ENCODE assay signal across 1 cellular context in the genomic region with DNA sequence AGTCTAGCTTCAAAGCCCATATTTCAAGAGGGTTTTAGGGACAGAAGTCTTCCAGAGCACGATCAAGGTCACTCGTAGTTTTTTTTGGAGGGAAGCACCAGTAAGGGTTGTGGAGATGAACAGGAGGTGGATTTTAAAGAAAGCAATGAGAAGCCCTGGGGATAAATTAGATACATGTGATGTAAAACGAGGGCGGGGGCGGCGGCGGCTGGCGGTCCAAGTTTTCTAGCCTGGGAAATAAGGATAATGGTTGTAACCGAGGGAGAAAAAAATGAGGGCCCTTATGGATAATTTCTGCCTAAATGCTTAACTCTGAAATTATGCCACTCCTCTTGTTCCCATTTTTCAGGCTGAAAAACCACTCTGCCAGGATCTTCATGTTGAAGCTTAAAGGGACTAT.
TF ChIP-seq lines count a peak whose summit lies in the region.

No MANE protein-coding gene starts in this region.

TF ChIP-seq in GM23338, 12 proteins besides CTCF, POLR2A, EP300 and RAD21 (continued from another document):
- TF ChIP-seq, protein P1, sequence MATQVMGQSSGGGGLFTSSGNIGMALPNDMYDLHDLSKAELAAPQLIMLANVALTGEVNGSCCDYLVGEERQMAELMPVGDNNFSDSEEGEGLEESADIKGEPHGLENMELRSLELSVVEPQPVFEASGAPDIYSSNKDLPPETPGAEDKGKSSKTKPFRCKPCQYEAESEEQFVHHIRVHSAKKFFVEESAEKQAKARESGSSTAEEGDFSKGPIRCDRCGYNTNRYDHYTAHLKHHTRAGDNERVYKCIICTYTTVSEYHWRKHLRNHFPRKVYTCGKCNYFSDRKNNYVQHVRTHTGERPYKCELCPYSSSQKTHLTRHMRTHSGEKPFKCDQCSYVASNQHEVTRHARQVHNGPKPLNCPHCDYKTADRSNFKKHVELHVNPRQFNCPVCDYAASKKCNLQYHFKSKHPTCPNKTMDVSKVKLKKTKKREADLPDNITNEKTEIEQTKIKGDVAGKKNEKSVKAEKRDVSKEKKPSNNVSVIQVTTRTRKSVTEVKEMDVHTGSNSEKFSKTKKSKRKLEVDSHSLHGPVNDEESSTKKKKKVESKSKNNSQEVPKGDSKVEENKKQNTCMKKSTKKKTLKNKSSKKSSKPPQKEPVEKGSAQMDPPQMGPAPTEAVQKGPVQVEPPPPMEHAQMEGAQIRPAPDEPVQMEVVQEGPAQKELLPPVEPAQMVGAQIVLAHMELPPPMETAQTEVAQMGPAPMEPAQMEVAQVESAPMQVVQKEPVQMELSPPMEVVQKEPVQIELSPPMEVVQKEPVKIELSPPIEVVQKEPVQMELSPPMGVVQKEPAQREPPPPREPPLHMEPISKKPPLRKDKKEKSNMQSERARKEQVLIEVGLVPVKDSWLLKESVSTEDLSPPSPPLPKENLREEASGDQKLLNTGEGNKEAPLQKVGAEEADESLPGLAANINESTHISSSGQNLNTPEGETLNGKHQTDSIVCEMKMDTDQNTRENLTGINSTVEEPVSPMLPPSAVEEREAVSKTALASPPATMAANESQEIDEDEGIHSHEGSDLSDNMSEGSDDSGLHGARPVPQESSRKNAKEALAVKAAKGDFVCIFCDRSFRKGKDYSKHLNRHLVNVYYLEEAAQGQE (IDR thresholded peaks at IDR 0.05; ENCODE audit: unreplicated experiment) = no peak
- TF ChIP-seq, protein P2, sequence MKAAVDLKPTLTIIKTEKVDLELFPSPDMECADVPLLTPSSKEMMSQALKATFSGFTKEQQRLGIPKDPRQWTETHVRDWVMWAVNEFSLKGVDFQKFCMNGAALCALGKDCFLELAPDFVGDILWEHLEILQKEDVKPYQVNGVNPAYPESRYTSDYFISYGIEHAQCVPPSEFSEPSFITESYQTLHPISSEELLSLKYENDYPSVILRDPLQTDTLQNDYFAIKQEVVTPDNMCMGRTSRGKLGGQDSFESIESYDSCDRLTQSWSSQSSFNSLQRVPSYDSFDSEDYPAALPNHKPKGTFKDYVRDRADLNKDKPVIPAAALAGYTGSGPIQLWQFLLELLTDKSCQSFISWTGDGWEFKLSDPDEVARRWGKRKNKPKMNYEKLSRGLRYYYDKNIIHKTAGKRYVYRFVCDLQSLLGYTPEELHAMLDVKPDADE (IDR thresholded peaks at IDR 0.05) = no peak
- no peak for TF ChIP-seq CREB1 (CRISPR knock-in tag; IDR thresholded peaks at IDR 0.05; ENCODE audit: low read depth)
- no peak for TF ChIP-seq ZNF114 (CRISPR knock-in tag; IDR thresholded peaks at IDR 0.05)
- TF ChIP-seq, protein P3, sequence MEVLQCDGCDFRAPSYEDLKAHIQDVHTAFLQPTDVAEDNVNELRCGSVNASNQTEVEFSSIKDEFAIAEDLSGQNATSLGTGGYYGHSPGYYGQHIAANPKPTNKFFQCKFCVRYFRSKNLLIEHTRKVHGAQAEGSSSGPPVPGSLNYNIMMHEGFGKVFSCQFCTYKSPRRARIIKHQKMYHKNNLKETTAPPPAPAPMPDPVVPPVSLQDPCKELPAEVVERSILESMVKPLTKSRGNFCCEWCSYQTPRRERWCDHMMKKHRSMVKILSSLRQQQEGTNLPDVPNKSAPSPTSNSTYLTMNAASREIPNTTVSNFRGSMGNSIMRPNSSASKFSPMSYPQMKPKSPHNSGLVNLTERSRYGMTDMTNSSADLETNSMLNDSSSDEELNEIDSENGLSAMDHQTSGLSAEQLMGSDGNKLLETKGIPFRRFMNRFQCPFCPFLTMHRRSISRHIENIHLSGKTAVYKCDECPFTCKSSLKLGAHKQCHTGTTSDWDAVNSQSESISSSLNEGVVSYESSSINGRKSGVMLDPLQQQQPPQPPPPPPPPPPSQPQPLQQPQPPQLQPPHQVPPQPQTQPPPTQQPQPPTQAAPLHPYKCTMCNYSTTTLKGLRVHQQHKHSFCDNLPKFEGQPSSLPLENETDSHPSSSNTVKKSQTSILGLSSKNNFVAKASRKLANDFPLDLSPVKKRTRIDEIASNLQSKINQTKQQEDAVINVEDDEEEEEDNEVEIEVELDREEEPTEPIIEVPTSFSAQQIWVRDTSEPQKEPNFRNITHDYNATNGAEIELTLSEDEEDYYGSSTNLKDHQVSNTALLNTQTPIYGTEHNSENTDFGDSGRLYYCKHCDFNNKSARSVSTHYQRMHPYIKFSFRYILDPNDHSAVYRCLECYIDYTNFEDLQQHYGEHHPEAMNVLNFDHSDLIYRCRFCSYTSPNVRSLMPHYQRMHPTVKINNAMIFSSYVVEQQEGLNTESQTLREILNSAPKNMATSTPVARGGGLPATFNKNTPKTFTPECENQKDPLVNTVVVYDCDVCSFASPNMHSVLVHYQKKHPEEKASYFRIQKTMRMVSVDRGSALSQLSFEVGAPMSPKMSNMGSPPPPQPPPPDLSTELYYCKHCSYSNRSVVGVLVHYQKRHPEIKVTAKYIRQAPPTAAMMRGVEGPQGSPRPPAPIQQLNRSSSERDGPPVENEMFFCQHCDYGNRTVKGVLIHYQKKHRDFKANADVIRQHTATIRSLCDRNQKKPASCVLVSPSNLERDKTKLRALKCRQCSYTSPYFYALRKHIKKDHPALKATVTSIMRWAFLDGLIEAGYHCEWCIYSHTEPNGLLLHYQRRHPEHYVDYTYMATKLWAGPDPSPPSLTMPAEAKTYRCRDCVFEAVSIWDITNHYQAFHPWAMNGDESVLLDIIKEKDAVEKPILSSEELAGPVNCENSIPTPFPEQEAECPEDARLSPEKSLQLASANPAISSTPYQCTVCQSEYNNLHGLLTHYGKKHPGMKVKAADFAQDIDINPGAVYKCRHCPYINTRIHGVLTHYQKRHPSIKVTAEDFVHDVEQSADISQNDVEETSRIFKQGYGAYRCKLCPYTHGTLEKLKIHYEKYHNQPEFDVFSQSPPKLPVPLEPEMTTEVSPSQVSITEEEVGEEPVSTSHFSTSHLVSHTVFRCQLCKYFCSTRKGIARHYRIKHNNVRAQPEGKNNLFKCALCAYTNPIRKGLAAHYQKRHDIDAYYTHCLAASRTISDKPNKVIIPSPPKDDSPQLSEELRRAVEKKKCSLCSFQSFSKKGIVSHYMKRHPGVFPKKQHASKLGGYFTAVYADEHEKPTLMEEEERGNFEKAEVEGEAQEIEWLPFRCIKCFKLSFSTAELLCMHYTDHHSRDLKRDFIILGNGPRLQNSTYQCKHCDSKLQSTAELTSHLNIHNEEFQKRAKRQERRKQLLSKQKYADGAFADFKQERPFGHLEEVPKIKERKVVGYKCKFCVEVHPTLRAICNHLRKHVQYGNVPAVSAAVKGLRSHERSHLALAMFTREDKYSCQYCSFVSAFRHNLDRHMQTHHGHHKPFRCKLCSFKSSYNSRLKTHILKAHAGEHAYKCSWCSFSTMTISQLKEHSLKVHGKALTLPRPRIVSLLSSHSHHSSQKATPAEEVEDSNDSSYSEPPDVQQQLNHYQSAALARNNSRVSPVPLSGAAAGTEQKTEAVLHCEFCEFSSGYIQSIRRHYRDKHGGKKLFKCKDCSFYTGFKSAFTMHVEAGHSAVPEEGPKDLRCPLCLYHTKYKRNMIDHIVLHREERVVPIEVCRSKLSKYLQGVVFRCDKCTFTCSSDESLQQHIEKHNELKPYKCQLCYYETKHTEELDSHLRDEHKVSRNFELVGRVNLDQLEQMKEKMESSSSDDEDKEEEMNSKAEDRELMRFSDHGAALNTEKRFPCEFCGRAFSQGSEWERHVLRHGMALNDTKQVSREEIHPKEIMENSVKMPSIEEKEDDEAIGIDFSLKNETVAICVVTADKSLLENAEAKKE (CRISPR knock-in tag; IDR thresholded peaks at IDR 0.05) = no peak
- TF ChIP-seq EZH2 (IDR thresholded peaks at IDR 0.05; ENCODE audit: low read depth, unreplicated experiment) = no peak
